In the genomic region with DNA sequence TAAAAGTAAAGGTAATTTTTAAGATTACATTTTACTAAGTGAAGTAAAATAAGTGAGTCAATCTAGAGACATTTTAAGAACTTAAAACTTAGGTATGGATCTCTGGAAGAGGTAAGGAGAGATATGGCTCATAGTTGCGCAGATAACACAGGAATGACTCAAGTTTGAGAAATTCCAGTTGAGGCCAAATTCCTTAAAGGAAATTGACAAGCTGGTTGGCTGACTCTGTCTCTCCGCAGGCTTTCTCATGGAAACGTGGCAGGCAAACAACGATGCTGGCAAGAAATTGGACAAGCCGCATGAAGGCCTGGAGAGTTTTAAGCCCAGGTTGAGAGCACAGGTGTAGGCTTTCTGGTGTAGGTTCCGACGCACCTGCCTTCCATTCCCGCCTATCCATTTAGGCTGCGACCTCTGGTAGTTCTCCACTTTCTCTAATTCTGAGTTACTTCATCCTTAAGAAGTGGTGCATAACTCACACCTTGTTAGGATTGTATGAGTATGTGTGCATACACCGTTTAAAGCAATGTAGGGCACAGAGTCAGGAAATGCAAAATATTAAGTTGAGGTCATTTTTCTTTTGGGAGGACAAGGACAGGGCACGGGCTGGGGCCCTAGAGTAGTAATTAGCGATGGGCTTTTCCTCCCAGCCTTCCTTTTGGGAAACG, we compare ENCODE assay signal across 9 cellular contexts. TPM values are rescaled to one million over a fixed set of nuclear protein-coding genes. Genes with fewer than 3 reads are reported as not detected.
DNase-seq lines count a peak whose midpoint lies in the region; ATAC-seq, FAIRE-seq and TF ChIP-seq lines count a peak whose summit lies in the region.
"Had no signal": no experiment of that assay in that cellular context is flagged by ENCODE, and none has a peak within 500 bp of the region (broad histone marks: within the 10 kb centered on the region; RNA-seq: fewer than 3 reads in every experiment).

No MANE protein-coding gene starts in this region.

- H3K4me1 ChIP-seq in right cardiac atrium (ENCODE audit: control insufficient read depth, insufficient read depth, low read length), result no peaks in the 10 kb centered on the region
- peaks cover 0 to 2% of the 10 kb centered on the region in 2 donors for H3K4me1 ChIP-seq in small intestine (ENCODE audit: control insufficient read depth in 2 of 2, insufficient read depth in 1 of 2, low read depth in 1 of 2, low read length in 1 of 2)

- H3K27me3 ChIP-seq in right cardiac atrium (ENCODE audit: control insufficient read depth, insufficient read depth), result no peaks in the 10 kb centered on the region
- H3K27me3 ChIP-seq in small intestine (ENCODE audit: control insufficient read depth in 2 of 2, insufficient read depth in 2 of 2, low read length in 2 of 2), result no peaks in the 10 kb centered on the region

- 57% methylated on average over 13 of the region's 13 CpGs for WGBS in right cardiac atrium
- WGBS in small intestine, 3 donors, result 62 to 69% (median 65%) methylated on average over 13 of the region's 13 CpGs

- intact Hi-C loops in right cardiac atrium (cut with DNase I), result no loop called here

- TF ChIP-seq CTCF in GM10266 (IDR thresholded peaks at IDR 0.05; ENCODE audit: control insufficient read depth, insufficient read depth, low read depth, missing control alignments), result no peak

- H3K4me3 ChIP-seq in right cardiac atrium (ENCODE audit: low read length), result peak overlapping the region; percentile 53
- H3K4me3 ChIP-seq in small intestine (ENCODE audit: low read depth in 1 of 2, low read length in 2 of 2), result peak overlapping the region in 1 of 2 donors; percentile 22

- ATAC-seq in right cardiac atrium, result peak; percentile 6 to 17
- no peak for ATAC-seq in HG03378 (IDR thresholded peaks at IDR 0.05; ENCODE audit: unreplicated experiment)
- no peak for ATAC-seq in HG02885 (IDR thresholded peaks at IDR 0.05; ENCODE audit: poor library complexity, unreplicated experiment)

- H3K36me3 ChIP-seq in small intestine (ENCODE audit: control insufficient read depth in 2 of 2, insufficient read depth in 2 of 2, low read length in 2 of 2), result no peaks in the 10 kb centered on the region

- DNase-seq in HCEC 1CT, result peak; percentile 80
- peak; percentile 96 for DNase-seq in amniotic epithelial cell (ENCODE audit: low read depth)
- no peak for DNase-seq in right cardiac atrium
- DNase-seq in small intestine, result peak; percentile 27
- DNase-seq in GM10266 (ENCODE audit: extremely low spot score), result no peak
- DNase-seq in activated effector memory CD4-positive, alpha-beta T cell treated with anti-CD3 and anti-CD28 coated beads, Interleukin-2, amount 50 U/mL, for 16 hours, result no peak

- FAIRE-seq in small intestine (lab: Jason Lieb, UNC), result no peak
- FAIRE-seq: TTC549 had no signal

- H3K27ac ChIP-seq in right cardiac atrium (ENCODE audit: low read length), result no peak overlapping the region
- H3K27ac ChIP-seq in small intestine (ENCODE audit: low read depth in 1 of 2, low read length in 1 of 2), result no peak overlapping the region

- H3K9me3 ChIP-seq in right cardiac atrium (ENCODE audit: control insufficient read depth, low read length) (no peaks in the 10 kb centered on the region), small intestine (ENCODE audit: control insufficient read depth, low read depth) (no peaks in the 10 kb centered on the region)

RNA-seq across cellular contexts. Expression of a gene that starts 0.6 kb away (rescaled TPM):
- total RNA-seq in right cardiac atrium, result under 1 TPM in 2 of 4 donors, not detected in 2; 0.15 to 0.56 TPM
- polyA plus RNA-seq in right cardiac atrium (0.09 TPM), small intestine (not detected)

RNA-seq across cellular contexts. Expression of a gene that starts 57.2 kb away (rescaled TPM):
- not detected for total RNA-seq in right cardiac atrium
- polyA plus RNA-seq in right cardiac atrium, result not detected
- polyA plus RNA-seq in small intestine, result 10 to 100 TPM in 1 of 3 donors, 1 to 10 TPM in 2; 9.6 to 15.9 (median 9.7) TPM

Comparison
In these comparisons a context has a peak if more than half of its experiments do, and no peak if none do; other contexts are left out.
1. DNase-seq: peak in HCEC 1CT (single experiment), amniotic epithelial cell (single experiment) and small intestine (single experiment); none in right cardiac atrium (0 of 3), GM10266 (single experiment) and activated effector memory CD4-positive, alpha-beta T cell treated with anti-CD3 and anti-CD28 coated beads, Interleukin-2, amount 50 U/mL, for 16 hours (single experiment).
2. ATAC-seq: peak in right cardiac atrium (2 of 2); none in HG03378 (single experiment) and HG02885 (single experiment).
3. RNA of a gene that starts 57.2 kb away (polyA plus RNA-seq): 9.6 to 15.9 TPM in small intestine; not detected in right cardiac atrium (single experiment); every median in the first group is over 10 times any median in the second.